ENCODE assay signal across 1 cellular context in the genomic region with DNA sequence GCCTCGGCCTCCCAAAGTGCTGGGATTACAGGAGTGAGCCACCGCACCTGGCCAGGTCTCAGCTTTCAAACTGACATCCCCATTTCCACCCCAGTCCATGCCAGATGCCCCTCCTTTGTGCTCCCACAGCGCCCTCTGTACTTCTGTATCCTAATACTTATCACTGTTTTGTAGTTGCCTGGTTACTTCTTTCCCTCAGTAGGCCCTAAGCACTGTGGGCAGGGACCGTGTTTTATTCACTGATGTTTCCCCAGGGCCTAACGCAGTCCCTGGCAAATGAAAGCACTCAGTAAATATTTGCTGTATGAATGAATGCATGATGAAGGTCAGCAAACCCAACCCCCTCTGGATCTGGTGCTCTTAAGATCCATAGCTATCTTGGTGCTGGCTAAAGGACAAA.
TF ChIP-seq lines count a peak whose summit lies in the region.

No MANE protein-coding gene starts in this region.

TF ChIP-seq in SK-N-SH treated with all-trans-retinoic acid at 6 μM for 48 hours, 23 proteins besides CTCF, POLR2A, EP300 and RAD21 (continued from another document):
- TF ChIP-seq, protein P1, sequence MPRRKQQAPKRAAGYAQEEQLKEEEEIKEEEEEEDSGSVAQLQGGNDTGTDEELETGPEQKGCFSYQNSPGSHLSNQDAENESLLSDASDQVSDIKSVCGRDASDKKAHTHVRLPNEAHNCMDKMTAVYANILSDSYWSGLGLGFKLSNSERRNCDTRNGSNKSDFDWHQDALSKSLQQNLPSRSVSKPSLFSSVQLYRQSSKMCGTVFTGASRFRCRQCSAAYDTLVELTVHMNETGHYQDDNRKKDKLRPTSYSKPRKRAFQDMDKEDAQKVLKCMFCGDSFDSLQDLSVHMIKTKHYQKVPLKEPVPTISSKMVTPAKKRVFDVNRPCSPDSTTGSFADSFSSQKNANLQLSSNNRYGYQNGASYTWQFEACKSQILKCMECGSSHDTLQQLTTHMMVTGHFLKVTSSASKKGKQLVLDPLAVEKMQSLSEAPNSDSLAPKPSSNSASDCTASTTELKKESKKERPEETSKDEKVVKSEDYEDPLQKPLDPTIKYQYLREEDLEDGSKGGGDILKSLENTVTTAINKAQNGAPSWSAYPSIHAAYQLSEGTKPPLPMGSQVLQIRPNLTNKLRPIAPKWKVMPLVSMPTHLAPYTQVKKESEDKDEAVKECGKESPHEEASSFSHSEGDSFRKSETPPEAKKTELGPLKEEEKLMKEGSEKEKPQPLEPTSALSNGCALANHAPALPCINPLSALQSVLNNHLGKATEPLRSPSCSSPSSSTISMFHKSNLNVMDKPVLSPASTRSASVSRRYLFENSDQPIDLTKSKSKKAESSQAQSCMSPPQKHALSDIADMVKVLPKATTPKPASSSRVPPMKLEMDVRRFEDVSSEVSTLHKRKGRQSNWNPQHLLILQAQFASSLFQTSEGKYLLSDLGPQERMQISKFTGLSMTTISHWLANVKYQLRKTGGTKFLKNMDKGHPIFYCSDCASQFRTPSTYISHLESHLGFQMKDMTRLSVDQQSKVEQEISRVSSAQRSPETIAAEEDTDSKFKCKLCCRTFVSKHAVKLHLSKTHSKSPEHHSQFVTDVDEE (CRISPR knock-in tag; IDR thresholded peaks at IDR 0.05): no peak
- no peak for TF ChIP-seq TOX (CRISPR knock-in tag; IDR thresholded peaks at IDR 0.05; ENCODE audit: borderline replicate concordance)
- no peak for TF ChIP-seq ARNTL (CRISPR knock-in tag; IDR thresholded peaks at IDR 0.05; ENCODE audit: borderline replicate concordance, low read depth)
- TF ChIP-seq GLIS3 (CRISPR knock-in tag; IDR thresholded peaks at IDR 0.05): no peak
- TF ChIP-seq CREB5 (CRISPR knock-in tag; IDR thresholded peaks at IDR 0.05; ENCODE audit: low read depth): no peak
- no peak for TF ChIP-seq OSR1 (CRISPR knock-in tag; IDR thresholded peaks at IDR 0.05)
- no peak for TF ChIP-seq ESRRG (CRISPR knock-in tag; IDR thresholded peaks at IDR 0.05)
- TF ChIP-seq PPARA (CRISPR knock-in tag; IDR thresholded peaks at IDR 0.05; ENCODE audit: borderline replicate concordance): no peak
- TF ChIP-seq TCF4 (CRISPR knock-in tag; IDR thresholded peaks at IDR 0.05; ENCODE audit: borderline replicate concordance): no peak
- no peak for TF ChIP-seq ZNF70 (CRISPR knock-in tag; IDR thresholded peaks at IDR 0.05)
- no peak for TF ChIP-seq ZNF8 (CRISPR knock-in tag; IDR thresholded peaks at IDR 0.05)
